In the genomic region with DNA sequence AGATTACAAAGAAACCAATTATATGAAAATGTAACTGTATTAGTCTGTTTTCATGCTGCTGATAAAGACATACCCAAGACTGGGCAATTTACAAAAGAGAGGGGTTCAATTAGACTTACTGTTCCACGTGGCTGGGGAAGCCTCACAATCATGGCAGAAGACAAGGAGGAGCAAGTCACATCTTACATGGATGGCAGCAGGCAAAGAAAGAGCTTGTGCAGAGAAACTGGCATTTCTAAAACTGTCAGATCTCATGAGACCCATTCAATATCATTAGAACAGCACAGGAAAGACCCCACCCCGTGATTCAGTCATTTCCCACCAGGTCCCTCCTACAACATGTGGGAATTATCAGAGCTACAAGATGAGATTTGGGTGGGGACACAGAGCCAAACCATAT, we compare ENCODE assay signal across 4 cellular contexts. TPM values are rescaled to one million over a fixed set of nuclear protein-coding genes. Genes with fewer than 3 reads are reported as not detected.
"Had no signal": no experiment of that assay in that cellular context is flagged by ENCODE, and none has a peak within 500 bp of the region (broad histone marks: within the 10 kb centered on the region; RNA-seq: fewer than 3 reads in every experiment).

No MANE protein-coding gene starts in this region.

RNA-seq across cellular contexts. Expression of gene MAS1, which starts 33.4 kb away (rescaled TPM):
- total RNA-seq: HT-29, HT1080, IMR-90 had no signal
- polyA plus RNA-seq: IgD-negative memory B cell had no signal
